In genomic region chr6:27176096-27176495, GRCh38 we compare ENCODE assay signal across 1 cellular context.
TF ChIP-seq lines count a peak whose summit lies in the region.

No MANE protein-coding gene starts in this region.

TF ChIP-seq in GM12878, 131 proteins besides CTCF, POLR2A, EP300 and RAD21 (continued from another document):
- no peak for TF ChIP-seq E4F1 (IDR thresholded peaks at IDR 0.05; ENCODE audit: borderline replicate concordance, partially characterized antibody)
